8 cellular contexts compared by ENCODE assay signal in genomic region chr7:139730746-139731612, GRCh38. TPM values are rescaled to one million over a fixed set of nuclear protein-coding genes. Genes with fewer than 3 reads are reported as not detected.
DNase-seq lines count a peak whose midpoint lies in the region; ATAC-seq and TF ChIP-seq lines count a peak whose summit lies in the region.

No MANE protein-coding gene starts in this region.

- H3K4me1 ChIP-seq in neural progenitor cell = peaks cover 27% of the 10 kb centered on the region

- H3F3A ChIP-seq in neural progenitor cell (ENCODE audit: low read depth) = peaks cover 12% of the 10 kb centered on the region

- CTCF ChIA-PET in HEK293T (lab: Yijun Ruan, JAX) = interaction anchor here (0.6 kb wide), 1 partner anchor 1332 kb away, joined by 3 read pairs; no protein-coding TSS in a partner anchor

- no peaks in the 10 kb centered on the region for H3K9me3 ChIP-seq in neural progenitor cell (ENCODE audit: low read depth)

- H3K27me3 Mint-ChIP-seq in effector memory CD8-positive, alpha-beta T cell = no peaks in the 10 kb centered on the region
- peaks cover 5% of the 10 kb centered on the region for H3K27me3 Mint-ChIP-seq in neural progenitor cell (ENCODE audit: insufficient read depth, low read depth)

- H3K79me2 ChIP-seq in neural progenitor cell (ENCODE audit: low read depth) = peaks cover 54% of the 10 kb centered on the region

- H3K4me2 ChIP-seq in neural progenitor cell = peak overlapping the region; percentile 58

- DNase-seq in GM12865 (ENCODE audit: low read depth) = peak; percentile 55
- DNase-seq in NCI-H774 (lab: John Stamatoyannopoulos, UW) = peak; percentile 30
- DNase-seq in effector memory CD8-positive, alpha-beta T cell = no peak
- DNase-seq in neural progenitor cell (ENCODE audit: low spot score) = peak; percentile 48
- DNase-seq in HEK293T (ENCODE audit: extremely low spot score) = no peak
- no peak for DNase-seq in stimulated activated CD4-positive, alpha-beta T cell treated with anti-CD3 and anti-CD28 coated beads, Interleukin-2, amount 100 ng/mL, for 48 hours
- no peak for DNase-seq in activated effector memory CD4-positive, alpha-beta T cell treated with anti-CD3 and anti-CD28 coated beads, Interleukin-2, amount 50 U/mL, for 16 hours

- H3K9ac ChIP-seq in neural progenitor cell = no peak overlapping the region

- peak; percentile 84 for ATAC-seq in HG02678 (IDR thresholded peaks at IDR 0.05; ENCODE audit: unreplicated experiment)
- peak; percentile 71 for ATAC-seq in effector memory CD8-positive, alpha-beta T cell (replicated peaks)

- H3K27ac Mint-ChIP-seq in effector memory CD8-positive, alpha-beta T cell = peak overlapping the region in 1 of 2 donors; percentile 6
- peak overlapping the region; percentile 55 for H3K27ac Mint-ChIP-seq in neural progenitor cell

- H3K36me3 Mint-ChIP-seq in effector memory CD8-positive, alpha-beta T cell (ENCODE audit: insufficient read depth) = no peaks in the 10 kb centered on the region
- H3K36me3 Mint-ChIP-seq in neural progenitor cell = peaks cover 45% of the 10 kb centered on the region

- H3K4me3 ChIP-seq in GM12865 (ENCODE audit: low read depth, low read length) = no peak overlapping the region
- H3K4me3 ChIP-seq in neural progenitor cell = no peak overlapping the region

- POLR2A ChIA-PET in HEK293T (lab: Yijun Ruan, JAX) = no interaction called here

- H2AFZ ChIP-seq in neural progenitor cell (replicated peaks) = no peak overlapping the region

- H3K27ac ChIP-seq in neural progenitor cell = no peak overlapping the region

- no peak overlapping the region for H3K4me3 Mint-ChIP-seq in effector memory CD8-positive, alpha-beta T cell
- no peak overlapping the region for H3K4me3 Mint-ChIP-seq in neural progenitor cell

- no peaks in the 10 kb centered on the region for H3K27me3 ChIP-seq in neural progenitor cell

- no peaks in the 10 kb centered on the region for H3K9me3 Mint-ChIP-seq in effector memory CD8-positive, alpha-beta T cell
- H3K9me3 Mint-ChIP-seq in neural progenitor cell = peaks cover 12% of the 10 kb centered on the region

- H3K4me1 Mint-ChIP-seq in effector memory CD8-positive, alpha-beta T cell (ENCODE audit: low read depth in 2 of 2) = peaks cover 16 to 19% of the 10 kb centered on the region in 2 donors
- H3K4me1 Mint-ChIP-seq in neural progenitor cell = peaks cover 2% of the 10 kb centered on the region

- H4K20me1 ChIP-seq in neural progenitor cell (ENCODE audit: low read depth) = peaks cover 28% of the 10 kb centered on the region

- TF ChIP-seq CTCF in GM12865 (IDR thresholded peaks at IDR 0.05; ENCODE audit: insufficient read depth, low read depth, low read length, missing control alignments) (no peak), neural progenitor cell (IDR thresholded peaks at IDR 0.05) (no peak)

- H3K36me3 ChIP-seq in neural progenitor cell = no peaks in the 10 kb centered on the region

TF ChIP-seq in HEK293T, 16 proteins besides CTCF, POLR2A, EP300 and RAD21:
- no peak for TF ChIP-seq TARDBP (IDR thresholded peaks at IDR 0.05)
- no peak for TF ChIP-seq LEF1 (IDR thresholded peaks at IDR 0.05; ENCODE audit: borderline replicate concordance)

RNA-seq across cellular contexts. Expression of gene HIPK2, which starts 46.8 kb away (rescaled TPM):
- 12.8 and 14.2 TPM in 2 replicates for total RNA-seq in neural progenitor cell (ENCODE audit: low replicate concordance)

Comparison
In these comparisons a context has a peak if more than half of its experiments do, and no peak if none do; other contexts are left out.
1. DNase-seq: peak in GM12865 (single experiment), NCI-H774 (single experiment) and neural progenitor cell (single experiment); none in effector memory CD8-positive, alpha-beta T cell (0 of 3), HEK293T (single experiment), stimulated activated CD4-positive, alpha-beta T cell treated with anti-CD3 and anti-CD28 coated beads, Interleukin-2, amount 100 ng/mL, for 48 hours (0 of 2) and activated effector memory CD4-positive, alpha-beta T cell treated with anti-CD3 and anti-CD28 coated beads, Interleukin-2, amount 50 U/mL, for 16 hours (single experiment).